11 cellular contexts compared by ENCODE assay signal in the genomic region with DNA sequence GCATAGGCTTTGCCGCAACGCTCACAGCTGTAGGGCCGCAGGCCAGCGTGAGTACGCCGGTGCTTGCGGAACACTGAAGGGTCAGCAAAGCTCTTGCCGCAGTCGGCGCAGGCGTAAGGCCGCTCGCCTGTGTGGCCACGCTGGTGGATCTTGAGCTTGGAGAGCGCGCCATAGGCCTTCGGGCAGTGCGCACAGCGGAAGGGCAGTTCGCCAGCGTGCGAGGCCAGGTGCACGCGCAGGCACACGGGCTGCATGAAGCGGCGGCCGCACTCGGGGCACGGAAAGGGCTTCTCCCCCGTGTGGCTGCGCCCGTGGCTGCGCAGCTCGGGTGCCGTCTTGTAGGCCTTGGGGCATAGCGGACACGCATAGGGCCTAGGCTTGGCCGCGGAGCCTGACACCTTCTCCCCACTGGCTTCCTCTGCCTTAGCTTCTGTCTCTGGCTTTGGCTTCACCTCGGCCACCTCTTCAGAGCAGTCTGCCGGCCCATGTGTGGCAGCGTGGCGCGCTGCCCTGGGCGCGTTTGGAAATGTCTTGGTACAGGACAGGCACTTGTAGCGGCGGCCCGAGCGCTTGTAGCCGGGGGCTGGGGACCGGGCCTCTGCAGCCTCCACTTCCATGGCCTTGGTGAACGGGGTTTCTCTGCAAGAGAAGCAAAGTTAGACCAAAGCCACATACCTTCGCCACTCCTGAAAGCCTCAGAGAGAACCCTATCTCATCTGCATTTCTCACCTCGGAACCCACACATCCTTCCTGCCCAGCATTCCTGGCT. TPM values are rescaled to one million over a fixed set of nuclear protein-coding genes. Genes with fewer than 3 reads are reported as not detected.
DNase-seq lines count a peak whose midpoint lies in the region; ATAC-seq and TF ChIP-seq lines count a peak whose summit lies in the region.
"Had no signal": no experiment of that assay in that cellular context is flagged by ENCODE, and none has a peak within 500 bp of the region (broad histone marks: within the 10 kb centered on the region; RNA-seq: fewer than 3 reads in every experiment).

No MANE protein-coding gene starts in this region.

- peaks cover 8% of the 10 kb centered on the region for H3K36me3 ChIP-seq in CD8-positive, alpha-beta T cell (ENCODE audit: insufficient read depth, low read length)
- no peaks in the 10 kb centered on the region for H3K36me3 ChIP-seq in parathyroid adenoma (ENCODE audit: control insufficient read depth, insufficient read depth, low read length)

- H3K9me3 ChIP-seq in CD8-positive, alpha-beta T cell (ENCODE audit: low read length): no peaks in the 10 kb centered on the region
- H3K9me3 ChIP-seq in T-helper 17 cell (ENCODE audit: control insufficient read depth, low read length, poor library complexity, severe bottlenecking): no peaks in the 10 kb centered on the region
- H3K9me3 ChIP-seq in parathyroid adenoma (ENCODE audit: control insufficient read depth, low read length): no peaks in the 10 kb centered on the region
- H3K9me3 ChIP-seq: pancreas had no signal

- POLR2A ChIA-PET in CD8-positive, alpha-beta T cell (lab: Charles Lee): interaction anchor here (0.6 to 3.0 kb wide), 5 partner anchors 10 to 378 kb away, joined by 3 to 21 read pairs (median 3); a partner anchor contains a TSS
- POLR2A ChIA-PET in GM10248 (lab: Yijun Ruan, JAX): no interaction called here

- DNase-seq in CD8-positive, alpha-beta T cell: peak in 3 of 7 experiments; percentile 10 to 60 (median 22)
- no peak for DNase-seq in T-helper 17 cell
- DNase-seq in GM10248 (ENCODE audit: extremely low spot score): no peak
- no peak for DNase-seq in NCI-H69 (lab: John Stamatoyannopoulos, UW)
- no peak for DNase-seq in coronary artery (ENCODE audit: low spot score)
- DNase-seq in NCI-H1694 treated with DMSO at 0.1 percent for 48 hours (lab: John Stamatoyannopoulos, UW): no peak
- DNase-seq: DMS79 treated with DMSO at 0.1 percent for 48 hours, NCI-H526, pancreas had no signal

- no peak overlapping the region for H3K9ac ChIP-seq in parathyroid adenoma

- no peak overlapping the region for H2AFZ ChIP-seq in parathyroid adenoma

- H3K9me3 Mint-ChIP-seq in CD8-positive, alpha-beta T cell: no peaks in the 10 kb centered on the region

- TF ChIP-seq CTCF in CD8-positive, alpha-beta T cell (IDR thresholded peaks at IDR 0.05): no peak
- TF ChIP-seq CTCF in parathyroid adenoma (IDR thresholded peaks at IDR 0.05): no peak
- no peak for TF ChIP-seq CTCF in GM10248 (IDR thresholded peaks at IDR 0.05; ENCODE audit: control extremely low read depth, extremely low read depth, low read depth, missing control alignments)
- no peak for TF ChIP-seq CTCF in coronary artery (IDR thresholded peaks at IDR 0.05)

- CTCF ChIA-PET in CD8-positive, alpha-beta T cell (lab: Charles Lee): interaction anchor here (1.5 kb wide), 1 partner anchor 79 kb away, joined by 6 read pairs; a partner anchor contains a TSS
- CTCF ChIA-PET in GM10248 (lab: Yijun Ruan, JAX): no interaction called here

- no peaks in the 10 kb centered on the region for H3K79me2 ChIP-seq in parathyroid adenoma

- no peaks in the 10 kb centered on the region for H3K27me3 Mint-ChIP-seq in CD8-positive, alpha-beta T cell (ENCODE audit: low read depth)
- no peaks in the 10 kb centered on the region for H3K27me3 Mint-ChIP-seq in T-helper 17 cell

- H3K4me1 Mint-ChIP-seq in CD8-positive, alpha-beta T cell (ENCODE audit: low read depth): peaks cover 47% of the 10 kb centered on the region
- peaks cover 33% of the 10 kb centered on the region for H3K4me1 Mint-ChIP-seq in T-helper 17 cell

- H3K27ac Mint-ChIP-seq in CD8-positive, alpha-beta T cell: peak overlapping the region; percentile 85
- peak overlapping the region; percentile 61 for H3K27ac Mint-ChIP-seq in T-helper 17 cell

- H3K4me3 Mint-ChIP-seq in CD8-positive, alpha-beta T cell: peak overlapping the region; percentile 74
- peak overlapping the region; percentile 82 for H3K4me3 Mint-ChIP-seq in T-helper 17 cell

- H3K27ac ChIP-seq in CD8-positive, alpha-beta T cell (ENCODE audit: low read depth, low read length): no peak overlapping the region
- peak overlapping the region; percentile 11 for H3K27ac ChIP-seq in parathyroid adenoma
- H3K27ac ChIP-seq in coronary artery: peak overlapping the region in 1 of 2 donors; percentile 86
- H3K27ac ChIP-seq: pancreas had no signal

- H3K4me3 ChIP-seq in CD8-positive, alpha-beta T cell (ENCODE audit: low read depth, low read length): peak overlapping the region; percentile 33
- no peak overlapping the region for H3K4me3 ChIP-seq in parathyroid adenoma (ENCODE audit: low read depth, low read length)
- no peak overlapping the region for H3K4me3 ChIP-seq in coronary artery
- H3K4me3 ChIP-seq: pancreas had no signal

- no peaks in the 10 kb centered on the region for H3K27me3 ChIP-seq in CD8-positive, alpha-beta T cell (ENCODE audit: insufficient read depth, low read length)
- no peaks in the 10 kb centered on the region for H3K27me3 ChIP-seq in parathyroid adenoma (ENCODE audit: control insufficient read depth, insufficient read depth, low read length)
- H3K27me3 ChIP-seq: pancreas had no signal

- peak; percentile 60 for ATAC-seq in CD8-positive, alpha-beta T cell
- ATAC-seq in T-helper 17 cell (peak; percentile 54), esophagus mucosa (peak; percentile 30)

- H3K4me1 ChIP-seq in CD8-positive, alpha-beta T cell (ENCODE audit: insufficient read depth, low read length): peaks cover 30% of the 10 kb centered on the region
- no peaks in the 10 kb centered on the region for H3K4me1 ChIP-seq in parathyroid adenoma
- H3K4me1 ChIP-seq: pancreas had no signal

- peaks cover 24% of the 10 kb centered on the region for H3K36me3 Mint-ChIP-seq in CD8-positive, alpha-beta T cell
- no peaks in the 10 kb centered on the region for H3K36me3 Mint-ChIP-seq in T-helper 17 cell (ENCODE audit: low read depth)

- no peak overlapping the region for H3K4me2 ChIP-seq in parathyroid adenoma (ENCODE audit: low read length)

- intact Hi-C loops in CD8-positive, alpha-beta T cell (cut with DNase I, micrococcal nuclease): no loop called here

RNA-seq across cellular contexts. Expression of a gene that starts 10.0 kb away (rescaled TPM):
- 10 to 100 TPM; 10.1 to 11.1 TPM for total RNA-seq in CD8-positive, alpha-beta T cell
- total RNA-seq in T-helper 17 cell (10 to 100 TPM in 1 of 2 donors, 1 to 10 TPM in 1; 9.6 to 12.1 TPM), esophagus mucosa (5.3 TPM)

RNA-seq across cellular contexts. Expression of a gene that starts 10.2 kb away (rescaled TPM):
- total RNA-seq in CD8-positive, alpha-beta T cell: 10 to 100 TPM; 16.6 to 18.7 TPM
- total RNA-seq in T-helper 17 cell (10 to 100 TPM; 17.0 to 21.7 TPM), esophagus mucosa (9.0 TPM)

RNA-seq across cellular contexts. Expression of a gene that starts 24.7 kb away (rescaled TPM):
- 1 to 10 TPM; 3.1 to 5.9 TPM for total RNA-seq in CD8-positive, alpha-beta T cell
- total RNA-seq in T-helper 17 cell: 1 to 10 TPM; 3.2 to 4.4 TPM
- total RNA-seq in esophagus mucosa: 0.48 TPM

RNA-seq across cellular contexts. Expression of a gene that starts 30.6 kb away (rescaled TPM):
- total RNA-seq in CD8-positive, alpha-beta T cell: 10 to 100 TPM; 23.0 to 27.2 TPM
- total RNA-seq in T-helper 17 cell: 10 to 100 TPM; 30.6 to 31.7 TPM
- 22.3 TPM for total RNA-seq in esophagus mucosa

RNA-seq across cellular contexts. Expression of a gene that starts 30.7 kb away (rescaled TPM):
- 10 to 100 TPM; 63.8 to 69.9 TPM for total RNA-seq in CD8-positive, alpha-beta T cell
- total RNA-seq in T-helper 17 cell: 10 to 100 TPM; 72.0 to 72.1 TPM
- 42.8 TPM for total RNA-seq in esophagus mucosa
